ENCODE assay signal across 17 cellular contexts in genomic region chr15:40785814-40786213, GRCh38. TPM values are rescaled to one million over a fixed set of nuclear protein-coding genes. Genes with fewer than 3 reads are reported as not detected.
A peak's percentile ranks its signal among the peaks of the same experiment; 100 is the strongest.
DNase-seq lines count a peak whose midpoint lies in the region; ATAC-seq and TF ChIP-seq lines count a peak whose summit lies in the region.
"Had no signal": no experiment of that assay in that cellular context is flagged by ENCODE, and none has a peak within 500 bp of the region (broad histone marks: within the 10 kb centered on the region; RNA-seq: fewer than 3 reads in every experiment).

No MANE protein-coding gene starts in this region.

- peak overlapping the region; percentile 77 for H3K27ac Mint-ChIP-seq in mesothelial cell of epicardium
- H3K27ac Mint-ChIP-seq: dendritic cell treated with granulocyte-macrophage colony-stimulating factor and Interleukin-4, amounts not matched to agents 40 ng/mL and 50 ng/mL, for 4 days had no signal

- DNase-seq in body of pancreas = no peak
- no peak for DNase-seq in mesothelial cell of epicardium (ENCODE audit: low spot score in 2 of 2, unreplicated experiment in 2 of 2)
- DNase-seq in SKM-1 treated with dmso at 0.1 percent for 144 hours (lab: John Stamatoyannopoulos, UW; ENCODE audit: unreplicated experiment) = no peak
- DNase-seq: ACHN; activated naive CD4-positive, alpha-beta T cell; hippocampal formation; KG1; left cardiac atrium; NCI-H1092; T-helper 2 cell had no signal

- peak overlapping the region; percentile 87 for H3K27ac ChIP-seq in 22Rv1
- H3K27ac ChIP-seq in body of pancreas = peak overlapping the region; percentile 48 to 85 (median 82)

- H3K9me3 Mint-ChIP-seq in mesothelial cell of epicardium = no peaks in the 10 kb centered on the region
- H3K9me3 Mint-ChIP-seq: dendritic cell treated with granulocyte-macrophage colony-stimulating factor and Interleukin-4, amounts not matched to agents 40 ng/mL and 50 ng/mL, for 4 days had no signal

- TF ChIP-seq POLR2A in body of pancreas (IDR thresholded peaks at IDR 0.05) = no peak

- WGBS in body of pancreas, 2 donors = 49 to 51% methylated on average over 2 of the region's 2 CpGs

- H3K4me3 Mint-ChIP-seq in mesothelial cell of epicardium = no peak overlapping the region
- H3K4me3 Mint-ChIP-seq: dendritic cell treated with granulocyte-macrophage colony-stimulating factor and Interleukin-4, amounts not matched to agents 40 ng/mL and 50 ng/mL, for 4 days had no signal

- H3K36me3 ChIP-seq in body of pancreas (replicated peaks in 1 of 2; ENCODE audit: insufficient read depth in 1 of 2, low read depth in 2 of 2) = no peaks in the 10 kb centered on the region

- TF ChIP-seq CTCF in 22Rv1 (IDR thresholded peaks at IDR 0.05) (no peak), body of pancreas (IDR thresholded peaks at IDR 0.05) (no peak), mesothelial cell of epicardium (IDR thresholded peaks at IDR 0.05; ENCODE audit: unreplicated experiment) (no peak)

- no peaks in the 10 kb centered on the region for H3K27me3 ChIP-seq in body of pancreas

- H3K4me1 ChIP-seq in body of pancreas = peaks cover 52% of the 10 kb centered on the region

- ATAC-seq in body of pancreas = no peak
- ATAC-seq in GM21723 (IDR thresholded peaks at IDR 0.05; ENCODE audit: unreplicated experiment) = no peak
- ATAC-seq in GM21737 (IDR thresholded peaks at IDR 0.05; ENCODE audit: unreplicated experiment) = no peak
- ATAC-seq: activated CD4-positive, CD25-positive, alpha-beta regulatory T cell treated with anti-CD3 and anti-CD28 coated beads, Interleukin-2, amount 50 U/mL, for 24 hours; left cardiac atrium; Right ventricle myocardium inferior had no signal

- no peak overlapping the region for H3K4me3 ChIP-seq in body of pancreas

- H3K27me3 Mint-ChIP-seq in mesothelial cell of epicardium (ENCODE audit: low read depth) = no peaks in the 10 kb centered on the region
- H3K27me3 Mint-ChIP-seq: dendritic cell treated with granulocyte-macrophage colony-stimulating factor and Interleukin-4, amounts not matched to agents 40 ng/mL and 50 ng/mL, for 4 days had no signal

- peaks cover 41% of the 10 kb centered on the region for H3K4me1 Mint-ChIP-seq in mesothelial cell of epicardium

- H3K9me3 ChIP-seq in body of pancreas = no peaks in the 10 kb centered on the region

- no peaks in the 10 kb centered on the region for H3K36me3 Mint-ChIP-seq in mesothelial cell of epicardium

- intact Hi-C loops in body of pancreas (cut with DNase I) = no loop called here

RNA-seq across cellular contexts. Expression of gene C15orf62, which starts 16.0 kb away (rescaled TPM):
- total RNA-seq in body of pancreas (under 1 TPM in 1 of 2 donors, not detected in 1; 0.26 TPM), mesothelial cell of epicardium (0.44 to 0.47 TPM (median 0.45 TPM) in 3 replicates)
- total RNA-seq: temporal lobe had no signal

RNA-seq across cellular contexts. Expression of gene ZFYVE19, which starts 21.1 kb away (rescaled TPM):
- total RNA-seq in body of pancreas (10 to 100 TPM; 27.0 to 29.3 TPM), mesothelial cell of epicardium (20.9 to 24.4 TPM (median 24.2 TPM) in 3 replicates)

RNA-seq across cellular contexts. Expression of gene DNAJC17, which starts 21.5 kb away (rescaled TPM):
- 10 to 100 TPM; 18.7 to 36.6 TPM for total RNA-seq in body of pancreas
- total RNA-seq in mesothelial cell of epicardium = 36.4 to 44.3 TPM (median 41.2 TPM) in 3 replicates

RNA-seq across cellular contexts. Expression of gene GCHFR, which starts 21.9 kb away (rescaled TPM):
- total RNA-seq in body of pancreas (10 to 100 TPM; 26.4 to 43.6 TPM), mesothelial cell of epicardium (12.6 to 15.8 TPM (median 14.4 TPM) in 3 replicates)

RNA-seq across cellular contexts. Expression of gene RMDN3, which starts 30.8 kb away (rescaled TPM):
- total RNA-seq in body of pancreas = 10 to 100 TPM; 17.6 to 23.7 TPM
- 25.1 to 29.3 TPM (median 26.9 TPM) in 3 replicates for total RNA-seq in mesothelial cell of epicardium
